15 cellular contexts compared by ENCODE assay signal in genomic region chr2:4674007-4674406, GRCh38.
DNase-seq lines count a peak whose midpoint lies in the region; ATAC-seq and TF ChIP-seq lines count a peak whose summit lies in the region.
"Had no signal": no experiment of that assay in that cellular context is flagged by ENCODE, and none has a peak within 500 bp of the region (broad histone marks: within the 10 kb centered on the region; RNA-seq: fewer than 3 reads in every experiment).

No MANE protein-coding gene starts in this region.

- H3K27me3 Mint-ChIP-seq in CD4-positive, alpha-beta memory T cell = no peaks in the 10 kb centered on the region
- no peaks in the 10 kb centered on the region for H3K27me3 Mint-ChIP-seq in activated naive CD8-positive, alpha-beta T cell treated with anti-CD3 and anti-CD28 coated beads for 36 hours
- H3K27me3 Mint-ChIP-seq: CD4-positive, CD25-positive, alpha-beta regulatory T cell; naive thymus-derived CD4-positive, alpha-beta T cell had no signal

- H3K36me3 ChIP-seq in BLaER1 = no peaks in the 10 kb centered on the region
- H3K36me3 ChIP-seq in CD4-positive, alpha-beta memory T cell (ENCODE audit: insufficient read depth, low read length) = no peaks in the 10 kb centered on the region
- no peaks in the 10 kb centered on the region for H3K36me3 ChIP-seq in brain microvascular endothelial cell (replicated peaks)
- H3K36me3 ChIP-seq: left lung, vagina, WERI-Rb-1 had no signal

- H3K4me3 ChIP-seq in BLaER1 = no peak overlapping the region
- H3K4me3 ChIP-seq in CD4-positive, alpha-beta memory T cell (ENCODE audit: low read length in 2 of 2) = no peak overlapping the region
- no peak overlapping the region for H3K4me3 ChIP-seq in brain microvascular endothelial cell (ENCODE audit: low read depth, low read length)
- H3K4me3 ChIP-seq: body of pancreas, dorsolateral prefrontal cortex, left lung, vagina had no signal

- H3K27me3 ChIP-seq in BLaER1 (no peaks in the 10 kb centered on the region), brain microvascular endothelial cell (replicated peaks) (no peaks in the 10 kb centered on the region)
- no peaks in the 10 kb centered on the region for H3K27me3 ChIP-seq in CD4-positive, alpha-beta memory T cell (ENCODE audit: insufficient read depth, low read length)
- H3K27me3 ChIP-seq: body of pancreas, left lung, vagina had no signal

- H3K4me3 Mint-ChIP-seq in CD4-positive, alpha-beta memory T cell = peak overlapping the region in 7 of 8 donors; percentile 33 to 72 (median 64)
- H3K4me3 Mint-ChIP-seq in activated naive CD8-positive, alpha-beta T cell treated with anti-CD3 and anti-CD28 coated beads for 36 hours = no peak overlapping the region

- no peak for TF ChIP-seq CTCF in brain microvascular endothelial cell (IDR thresholded peaks at IDR 0.05; ENCODE audit: low read depth, low read length, missing control alignments)

- in situ Hi-C loops in brain microvascular endothelial cell (cut with HindIII; ENCODE audit: low pct_ligation_motif_present, low sequenced_read_pairs) (no loop called here), ACHN (cut with HindIII; ENCODE audit: low pct_ligation_motif_present, low pct_unique_long_range_greater_than_20kb, low sequenced_read_pairs) (no loop called here)

- intact Hi-C loops in CD4-positive, alpha-beta memory T cell (cut with micrococcal nuclease) = no loop called here

- peak overlapping the region; percentile 55 for H3K27ac ChIP-seq in BLaER1
- no peak overlapping the region for H3K27ac ChIP-seq in CD4-positive, alpha-beta memory T cell (ENCODE audit: low read depth, low read length)
- no peak overlapping the region for H3K27ac ChIP-seq in brain microvascular endothelial cell
- H3K27ac ChIP-seq: body of pancreas, dorsolateral prefrontal cortex, left lung, vagina, WERI-Rb-1 had no signal

- peaks cover 23% of the 10 kb centered on the region; the same call in 1 of the 2 replicates for H3K9me3 ChIP-seq in BLaER1
- no peaks in the 10 kb centered on the region for H3K9me3 ChIP-seq in CD4-positive, alpha-beta memory T cell (ENCODE audit: control insufficient read depth in 1 of 2, low read length in 2 of 2)
- H3K9me3 ChIP-seq: body of pancreas, left lung, vagina had no signal

- H3K36me3 Mint-ChIP-seq in CD4-positive, alpha-beta memory T cell = no peaks in the 10 kb centered on the region
- no peaks in the 10 kb centered on the region for H3K36me3 Mint-ChIP-seq in activated naive CD8-positive, alpha-beta T cell treated with anti-CD3 and anti-CD28 coated beads for 36 hours
- H3K36me3 Mint-ChIP-seq: CD4-positive, CD25-positive, alpha-beta regulatory T cell; naive thymus-derived CD4-positive, alpha-beta T cell had no signal

- H3K27ac Mint-ChIP-seq in CD4-positive, alpha-beta memory T cell = peak overlapping the region in 3 of 7 donors; percentile 62 to 82 (median 79)
- no peak overlapping the region for H3K27ac Mint-ChIP-seq in activated naive CD8-positive, alpha-beta T cell treated with anti-CD3 and anti-CD28 coated beads for 36 hours
- H3K27ac Mint-ChIP-seq: CD4-positive, CD25-positive, alpha-beta regulatory T cell had no signal

- CTCF ChIA-PET in CD4-positive, alpha-beta memory T cell (lab: Charles Lee; ENCODE audit: partially characterized antibody) = no interaction called here

- H4K20me1 ChIP-seq in BLaER1 = no peaks in the 10 kb centered on the region

- H3K4me2 ChIP-seq in BLaER1 = peak overlapping the region; percentile 52

- peaks cover 0 to 4% (median 1%) of the 10 kb centered on the region in 8 donors for H3K9me3 Mint-ChIP-seq in CD4-positive, alpha-beta memory T cell
- peaks cover 4% of the 10 kb centered on the region for H3K9me3 Mint-ChIP-seq in activated naive CD8-positive, alpha-beta T cell treated with anti-CD3 and anti-CD28 coated beads for 36 hours

- ATAC-seq in HG03175 (IDR thresholded peaks at IDR 0.05; ENCODE audit: unreplicated experiment) = no peak
- ATAC-seq: body of pancreas; left lung; naive thymus-derived CD4-positive, alpha-beta T cell had no signal

- H3K4me1 ChIP-seq in BLaER1 = peaks cover 41% of the 10 kb centered on the region
- no peaks in the 10 kb centered on the region for H3K4me1 ChIP-seq in CD4-positive, alpha-beta memory T cell (ENCODE audit: insufficient read depth, low read length)
- H3K4me1 ChIP-seq: body of pancreas, left lung, vagina had no signal

- no peak overlapping the region for H3K9ac ChIP-seq in BLaER1

- POLR2A ChIA-PET in CD4-positive, alpha-beta memory T cell (lab: Charles Lee; ENCODE audit: partially characterized antibody) = no interaction called here

- DNase-seq in CD4-positive, alpha-beta memory T cell = peak in 3 of 5 donors; percentile 1 to 14 (median 14)
- peak; percentile 75 for DNase-seq in NCI-H69 (lab: John Stamatoyannopoulos, UW)
- peak; percentile 17 for DNase-seq in activated naive CD8-positive, alpha-beta T cell treated with anti-CD3 and anti-CD28 coated beads for 36 hours
- DNase-seq in brain microvascular endothelial cell = no peak
- DNase-seq in ACHN = no peak
- DNase-seq: body of pancreas, dorsolateral prefrontal cortex, GDM1, WERI-Rb-1 had no signal

- H3K4me1 Mint-ChIP-seq in CD4-positive, alpha-beta memory T cell = peaks cover 0 to 22% (median 5%) of the 10 kb centered on the region in 4 donors
- H3K4me1 Mint-ChIP-seq in activated naive CD8-positive, alpha-beta T cell treated with anti-CD3 and anti-CD28 coated beads for 36 hours = peaks cover 3% of the 10 kb centered on the region

Comparison
In these comparisons a context has a peak if more than half of its experiments do, and no peak if none do; other contexts are left out.
1. DNase-seq: peak in CD4-positive, alpha-beta memory T cell (3 of 5), NCI-H69 (single experiment) and activated naive CD8-positive, alpha-beta T cell treated with anti-CD3 and anti-CD28 coated beads for 36 hours (single experiment); none in brain microvascular endothelial cell (single experiment) and ACHN (single experiment).